ENCODE assay signal across 8 cellular contexts in genomic region chr2:85437488-85438290, GRCh38. TPM values are rescaled to one million over a fixed set of nuclear protein-coding genes. Genes with fewer than 3 reads are reported as not detected.
DNase-seq lines count a peak whose midpoint lies in the region; ATAC-seq and TF ChIP-seq lines count a peak whose summit lies in the region.

No MANE protein-coding gene starts in this region.

- H2AFZ ChIP-seq in neural progenitor cell (replicated peaks): peak overlapping the region; percentile 88

- H3K4me3 ChIP-seq in Panc1 (ENCODE audit: low read depth in 2 of 2, low read length in 2 of 2): peak overlapping the region; percentile 27 to 36
- H3K4me3 ChIP-seq in fibroblast of villous mesenchyme (ENCODE audit: low read depth, low read length): peak overlapping the region; percentile 47
- H3K4me3 ChIP-seq in neural progenitor cell: peak overlapping the region; percentile 49
- peak overlapping the region; percentile 45 to 74 for H3K4me3 ChIP-seq in stomach smooth muscle (ENCODE audit: low read length in 2 of 2)

- peak overlapping the region; percentile 78 for H3K4me3 Mint-ChIP-seq in neural progenitor cell

- H3K27me3 Mint-ChIP-seq in neural progenitor cell (ENCODE audit: insufficient read depth, low read depth): peaks cover 13% of the 10 kb centered on the region

- H3K27ac Mint-ChIP-seq in neural progenitor cell: peak overlapping the region; percentile 98

- in situ Hi-C loops in Panc1 (cut with HindIII; ENCODE audit: low pct_unique_long_range_greater_than_20kb, low sequenced_read_pairs): no loop called here

- H3K9ac ChIP-seq in neural progenitor cell (no peak overlapping the region), stomach smooth muscle (ENCODE audit: low read length in 2 of 2) (peak overlapping the region; percentile 79 to 80)

- TF ChIP-seq CTCF in Panc1 (IDR thresholded peaks at IDR 0.05) (no peak), fibroblast of villous mesenchyme (IDR thresholded peaks at IDR 0.05; ENCODE audit: insufficient read depth, low read depth, low read length) (no peak), neural progenitor cell (IDR thresholded peaks at IDR 0.05) (no peak)

- CTCF ChIA-PET in Panc1 (lab: Charles Lee): interaction anchor here (0.5 to 0.8 kb wide), 2 partner anchors 30 to 270 kb away, joined by 3 to 5 read pairs; no protein-coding TSS in a partner anchor

- H3K4me1 Mint-ChIP-seq in neural progenitor cell: peaks cover 49% of the 10 kb centered on the region

- H3K36me3 ChIP-seq in Panc1 (ENCODE audit: control insufficient read depth, insufficient read depth, low read length) (no peaks in the 10 kb centered on the region), neural progenitor cell (no peaks in the 10 kb centered on the region), stomach smooth muscle (ENCODE audit: control insufficient read depth in 2 of 2, insufficient read depth in 2 of 2, low read length in 2 of 2) (no peaks in the 10 kb centered on the region)

- H3K79me2 ChIP-seq in neural progenitor cell (ENCODE audit: low read depth): no peaks in the 10 kb centered on the region

- peak overlapping the region; percentile 83 for H3K4me2 ChIP-seq in neural progenitor cell

- H3K27ac ChIP-seq in Panc1 (ENCODE audit: low read length): peak overlapping the region; percentile 95
- no peak overlapping the region for H3K27ac ChIP-seq in neural progenitor cell
- peak overlapping the region; percentile 96 for H3K27ac ChIP-seq in stomach smooth muscle (ENCODE audit: low read length)

- ATAC-seq in GM19455 (IDR thresholded peaks at IDR 0.05; ENCODE audit: unreplicated experiment): peak; percentile 85
- peak; percentile 86 for ATAC-seq in HG03571 (IDR thresholded peaks at IDR 0.05; ENCODE audit: unreplicated experiment)
- peak; percentile 70 for ATAC-seq in Panc1

- no peaks in the 10 kb centered on the region for H3K9me3 Mint-ChIP-seq in neural progenitor cell

- no peaks in the 10 kb centered on the region for H4K20me1 ChIP-seq in neural progenitor cell (ENCODE audit: low read depth)

- POLR2A ChIA-PET in Panc1 (lab: Charles Lee): interaction anchor here (0.5 to 1.9 kb wide), 10 partner anchors 16 to 166 kb away, joined by 3 to 7 read pairs (median 5); partner anchors contain the start of gene MAT2A

- H3F3A ChIP-seq in neural progenitor cell (ENCODE audit: low read depth): peaks cover 17% of the 10 kb centered on the region

- H3K9me3 ChIP-seq in Panc1 (ENCODE audit: control insufficient read depth, insufficient read depth, low read depth, low read length) (no peaks in the 10 kb centered on the region), neural progenitor cell (ENCODE audit: low read depth) (no peaks in the 10 kb centered on the region), stomach smooth muscle (ENCODE audit: control insufficient read depth in 2 of 2, low read length in 2 of 2) (no peaks in the 10 kb centered on the region)

- H3K27me3 ChIP-seq in Panc1 (ENCODE audit: control insufficient read depth, insufficient read depth, low read length) (no peaks in the 10 kb centered on the region), neural progenitor cell (peaks cover 11% of the 10 kb centered on the region), stomach smooth muscle (ENCODE audit: control insufficient read depth in 1 of 2, insufficient read depth in 2 of 2, low read length in 2 of 2) (no peaks in the 10 kb centered on the region)

- BruUV-seq in Panc1 (replicated peaks; lab: Mats Ljungman, UMichigan): no TSS peak

- DNase-seq in COLO668 (lab: John Stamatoyannopoulos, UW; ENCODE audit: unreplicated experiment) (peak; percentile 90), Panc1 (ENCODE audit: low read depth, low spot score) (no peak), fibroblast of villous mesenchyme (ENCODE audit: low read depth) (peak; percentile 99), neural progenitor cell (ENCODE audit: low spot score) (peak; percentile 70)
- DNase-seq in activated effector memory CD4-positive, alpha-beta T cell treated with Interleukin-2 at 50 U/mL for 16 hours: peak; percentile 67

- intact Hi-C loops in Panc1 (cut with micrococcal nuclease; ENCODE audit: unreplicated experiment): no loop called here

- peaks cover 63% of the 10 kb centered on the region for H3K4me1 ChIP-seq in Panc1 (ENCODE audit: control insufficient read depth, insufficient read depth, low read length)
- H3K4me1 ChIP-seq in neural progenitor cell: peaks cover 11% of the 10 kb centered on the region
- peaks cover 36% of the 10 kb centered on the region for H3K4me1 ChIP-seq in stomach smooth muscle (ENCODE audit: control insufficient read depth, insufficient read depth, low read length)

- no peaks in the 10 kb centered on the region for H3K36me3 Mint-ChIP-seq in neural progenitor cell

RNA-seq across cellular contexts. Expression of gene SH2D6, which starts 19.2 kb away (rescaled TPM):
- total RNA-seq in Panc1 (2021; ENCODE audit: unreplicated experiment) (3.3 TPM), fibroblast of villous mesenchyme (0.43 TPM in 1 of 2 replicates, not detected in the other), neural progenitor cell (ENCODE audit: low replicate concordance) (0.07 and 0.74 TPM in 2 replicates)
- 3.3 TPM for polyA plus RNA-seq in Panc1 (2012; ENCODE audit: insufficient read length)

RNA-seq across cellular contexts. Expression of gene CAPG, which starts 27.5 kb away (rescaled TPM):
- total RNA-seq in Panc1 (2021; ENCODE audit: unreplicated experiment) (202 TPM), fibroblast of villous mesenchyme (56.6 and 75.7 TPM in 2 replicates), neural progenitor cell (ENCODE audit: low replicate concordance) (23.9 TPM in 2 replicates)
- 510 TPM for polyA plus RNA-seq in Panc1 (2012; ENCODE audit: insufficient read length)
